ENCODE assay signal across 24 cellular contexts in genomic region chr5:36675244-36675643, GRCh38.
"Had no signal": no experiment of that assay in that cellular context is flagged by ENCODE, and none has a peak within 500 bp of the region (broad histone marks: within the 10 kb centered on the region; RNA-seq: fewer than 3 reads in every experiment).

No MANE protein-coding gene starts in this region.

- DNase-seq: colonic mucosa; dermis blood vessel endothelial cell; dorsolateral prefrontal cortex; effector CD4-positive, alpha-beta T cell; effector memory CD4-positive, alpha-beta T cell; foreskin fibroblast; foreskin melanocyte; gastrocnemius medialis; heart left ventricle; hypothalamus; immature natural killer cell; islet precursor cell; kidney; kidney glomerular epithelial cell; left colon; left ventricle myocardium superior; lower lobe of right lung; mesendoderm; midbrain; naive thymus-derived CD4-positive, alpha-beta T cell had no signal

- H2AFZ ChIP-seq: hepatocyte had no signal

- H3K4me2 ChIP-seq: hepatocyte had no signal

- H3K79me2 ChIP-seq: hepatocyte had no signal

- H3K36me3 ChIP-seq: colonic mucosa, lower lobe of right lung had no signal

- H3K4me3 ChIP-seq: colonic mucosa, dorsolateral prefrontal cortex, esophagus muscularis mucosa, gastrocnemius medialis, heart left ventricle, hepatocyte, lower lobe of right lung had no signal

- H3K27me3 ChIP-seq: colonic mucosa, dorsolateral prefrontal cortex, esophagus muscularis mucosa, gastrocnemius medialis, heart left ventricle, hepatocyte had no signal

- ATAC-seq: gastrocnemius medialis; heart left ventricle; left colon; left lobe of liver; lower lobe of right lung; naive thymus-derived CD4-positive, alpha-beta T cell had no signal

- FAIRE-seq: endothelial cell of umbilical vein, kidney had no signal

- H3K27ac ChIP-seq: colonic mucosa, esophagus muscularis mucosa, gastrocnemius medialis, hepatocyte, lower lobe of right lung had no signal

- H3K4me1 ChIP-seq: colonic mucosa, gastrocnemius medialis, lower lobe of right lung had no signal

- H3K9me3 ChIP-seq: colonic mucosa, esophagus muscularis mucosa, gastrocnemius medialis, heart left ventricle, lower lobe of right lung had no signal
